Comparison of ENCODE assay signal across 20 cellular contexts in genomic region chr4:167339781-167340180, GRCh38.
"Had no signal": no experiment of that assay in that cellular context is flagged by ENCODE, and none has a peak within 500 bp of the region (broad histone marks: within the 10 kb centered on the region; RNA-seq: fewer than 3 reads in every experiment).

No MANE protein-coding gene starts in this region.

- H3K27ac ChIP-seq: HL-60, SJSA1, SK-N-MC had no signal

- H3K4me3 ChIP-seq: SJSA1, SK-N-MC had no signal

- FAIRE-seq: RCC 7860 had no signal

- H3K36me3 ChIP-seq: SJSA1 had no signal

- H3K4me1 ChIP-seq: SJSA1 had no signal

- DNase-seq: KBM-7, MV-4-11, NCI-H1048, NCI-H1105, NCI-H1417, NCI-H1436 treated with DMSO at 0.1 percent for 48 hours, NCI-H1694, NCI-H187 treated with DMSO at 0.1 percent for 48 hours, NCI-H2029 treated with DMSO at 0.1 percent for 48 hours, NCI-H2227 treated with DMSO at 0.1 percent for 48 hours, NCI-H524, NCI-H526 treated with DMSO at 0.1 percent for 48 hours, NCI-H748 treated with DMSO at 0.1 percent for 48 hours, Right ventricle myocardium superior, RPMI8226, SIG-M5 had no signal

- H3K27me3 ChIP-seq: SJSA1 had no signal

- H3K9me3 ChIP-seq: SJSA1 had no signal
